8 cellular contexts compared by ENCODE assay signal in the genomic region with DNA sequence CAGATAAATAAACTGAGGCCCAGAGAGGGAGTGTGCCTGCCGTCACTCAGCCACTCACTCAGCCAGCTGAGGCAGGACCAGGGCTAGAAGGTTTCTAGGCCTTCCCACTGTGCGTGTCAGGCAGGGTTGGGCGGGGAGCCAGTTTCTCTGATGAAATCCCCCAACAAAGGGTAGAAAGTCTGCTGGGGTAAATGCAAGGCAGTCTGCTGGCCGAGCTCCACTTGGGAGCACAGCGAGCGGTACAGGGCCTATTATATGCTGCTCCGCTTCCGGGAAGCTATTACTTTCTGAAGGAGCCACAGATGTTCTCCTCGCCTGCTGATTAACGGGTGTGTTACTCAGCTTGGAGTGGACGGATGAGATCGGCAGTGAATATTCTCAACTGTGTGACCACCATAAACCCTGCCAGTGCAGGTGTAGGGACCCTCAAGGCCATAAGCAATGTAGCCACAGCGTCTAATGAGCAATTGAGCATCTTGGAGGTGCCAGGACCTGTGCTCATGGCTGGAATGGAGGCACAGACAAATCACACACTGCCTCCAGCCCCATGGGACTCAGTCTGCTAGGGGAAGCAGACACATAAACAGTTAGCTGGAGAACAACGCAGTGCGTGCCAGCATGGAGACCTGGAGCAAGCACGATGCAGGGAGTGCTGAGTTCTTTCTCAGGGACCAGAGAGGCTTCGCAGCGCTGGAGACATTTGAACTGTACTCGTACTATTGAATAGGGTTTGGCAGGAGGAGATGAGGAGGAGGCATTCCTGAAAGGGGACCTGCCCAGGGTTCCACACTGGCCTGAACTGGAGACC. TPM values are rescaled to one million over a fixed set of nuclear protein-coding genes. Genes with fewer than 3 reads are reported as not detected.
DNase-seq lines count a peak whose midpoint lies in the region; ATAC-seq and TF ChIP-seq lines count a peak whose summit lies in the region.

No MANE protein-coding gene starts in this region.

- peaks cover 0 to 7% of the 10 kb centered on the region in 2 donors for H3K4me1 ChIP-seq in thyroid gland

- H3K27ac ChIP-seq in layer of hippocampus (ENCODE audit: low read depth, low read length) = peak overlapping the region; percentile 90
- H3K27ac ChIP-seq in thyroid gland = peak overlapping the region in 2 of 3 donors; percentile 17 to 18

- peaks cover 5% of the 10 kb centered on the region for H3K27me3 Mint-ChIP-seq in activated CD8-positive, alpha-beta T cell treated with anti-CD3 and anti-CD28 coated beads for 36 hours
- peaks cover 0 to 3% (median 0%) of the 10 kb centered on the region in 5 donors for H3K27me3 Mint-ChIP-seq in naive thymus-derived CD8-positive, alpha-beta T cell

- intact Hi-C loops in thyroid gland (cut with DNase I) = no loop called here
- intact Hi-C loops in activated CD8-positive, alpha-beta T cell treated with anti-CD3 and anti-CD28 coated beads for 36 hours (cut with micrococcal nuclease) = no loop called here

- H3K9me3 Mint-ChIP-seq in activated CD8-positive, alpha-beta T cell treated with anti-CD3 and anti-CD28 coated beads for 36 hours = no peaks in the 10 kb centered on the region
- no peaks in the 10 kb centered on the region for H3K9me3 Mint-ChIP-seq in naive thymus-derived CD8-positive, alpha-beta T cell

- no peaks in the 10 kb centered on the region for H3K36me3 Mint-ChIP-seq in activated CD8-positive, alpha-beta T cell treated with anti-CD3 and anti-CD28 coated beads for 36 hours (ENCODE audit: low read depth)
- no peaks in the 10 kb centered on the region for H3K36me3 Mint-ChIP-seq in naive thymus-derived CD8-positive, alpha-beta T cell

- no peaks in the 10 kb centered on the region for H3K36me3 ChIP-seq in thyroid gland

- no peak overlapping the region for H3K27ac Mint-ChIP-seq in activated CD8-positive, alpha-beta T cell treated with anti-CD3 and anti-CD28 coated beads for 36 hours
- H3K27ac Mint-ChIP-seq in naive thymus-derived CD8-positive, alpha-beta T cell = no peak overlapping the region

- no peak for ATAC-seq in activated CD8-positive, alpha-beta T cell treated with anti-CD3 and anti-CD28 coated beads for 36 hours
- no peak for ATAC-seq in naive thymus-derived CD8-positive, alpha-beta T cell

- POLR2A ChIA-PET in activated CD8-positive, alpha-beta T cell treated with anti-CD3 and anti-CD28 coated beads for 36 hours (lab: Charles Lee) = interaction anchor here (0.6 kb wide), 1 partner anchor 16 kb away, joined by 5 read pairs; no protein-coding TSS in a partner anchor
- POLR2A ChIA-PET in naive thymus-derived CD8-positive, alpha-beta T cell (lab: Charles Lee) = no interaction called here

- no peak overlapping the region for H3K4me3 ChIP-seq in thyroid gland (replicated peaks in 1 of 3)

- no peaks in the 10 kb centered on the region for H3K27me3 ChIP-seq in layer of hippocampus (ENCODE audit: control insufficient read depth, insufficient read depth, low read length)
- H3K27me3 ChIP-seq in thyroid gland = no peaks in the 10 kb centered on the region

- DNase-seq in NCI-H128 (lab: John Stamatoyannopoulos, UW; ENCODE audit: unreplicated experiment) (peak; percentile 71), anterior cingulate cortex (lab: John Stamatoyannopoulos, UW) (peak in 57 of 58 donors; percentile 26 to 96 (median 84)), thyroid gland (peak; percentile 43 to 51), NK-92 (lab: John Stamatoyannopoulos, UW; ENCODE audit: unreplicated experiment) (no peak), NCI-H526 (lab: John Stamatoyannopoulos, UW) (no peak)
- DNase-seq in activated CD8-positive, alpha-beta T cell treated with anti-CD3 and anti-CD28 coated beads for 36 hours = no peak
- no peak for DNase-seq in naive thymus-derived CD8-positive, alpha-beta T cell

- TF ChIP-seq CTCF in thyroid gland (IDR thresholded peaks at IDR 0.05) = no peak
- TF ChIP-seq CTCF in activated CD8-positive, alpha-beta T cell treated with anti-CD3 and anti-CD28 coated beads for 36 hours (IDR thresholded peaks at IDR 0.05) = no peak

- no peak for TF ChIP-seq POLR2A in thyroid gland (IDR thresholded peaks at IDR 0.05)

- no peaks in the 10 kb centered on the region for H3K9me3 ChIP-seq in thyroid gland

- no peaks in the 10 kb centered on the region for H3K4me1 Mint-ChIP-seq in activated CD8-positive, alpha-beta T cell treated with anti-CD3 and anti-CD28 coated beads for 36 hours (ENCODE audit: low read depth)
- H3K4me1 Mint-ChIP-seq in naive thymus-derived CD8-positive, alpha-beta T cell = peaks cover 0 to 10% (median 0%) of the 10 kb centered on the region in 4 donors

- H3K4me3 Mint-ChIP-seq in activated CD8-positive, alpha-beta T cell treated with anti-CD3 and anti-CD28 coated beads for 36 hours = no peak overlapping the region
- no peak overlapping the region for H3K4me3 Mint-ChIP-seq in naive thymus-derived CD8-positive, alpha-beta T cell

- CTCF ChIA-PET in activated CD8-positive, alpha-beta T cell treated with anti-CD3 and anti-CD28 coated beads for 36 hours (lab: Charles Lee) = interaction anchor here (0.7 kb wide), 1 partner anchor 71 kb away, joined by 3 read pairs; no protein-coding TSS in a partner anchor

- 81 to 87% methylated on average over 19 of the region's 19 CpGs for WGBS in thyroid gland, 2 donors

RNA-seq across cellular contexts. Expression of gene CORO2B, which starts 42.1 kb away (rescaled TPM):
- total RNA-seq in thyroid gland = 1 to 10 TPM; 3.1 to 9.6 (median 8.6) TPM
- total RNA-seq in activated CD8-positive, alpha-beta T cell treated with anti-CD3 and anti-CD28 coated beads for 36 hours = not detected
- under 1 TPM; 0.44 to 0.73 TPM for total RNA-seq in naive thymus-derived CD8-positive, alpha-beta T cell
- not detected for polyA plus RNA-seq in naive thymus-derived CD8-positive, alpha-beta T cell

Comparison
In these comparisons a context has a peak if more than half of its experiments do, and no peak if none do; other contexts are left out.
1. DNase-seq: peak in NCI-H128 (single experiment), anterior cingulate cortex (57 of 58) and thyroid gland (2 of 2); none in NK-92 (single experiment), activated CD8-positive, alpha-beta T cell treated with anti-CD3 and anti-CD28 coated beads for 36 hours (single experiment), naive thymus-derived CD8-positive, alpha-beta T cell (0 of 10) and NCI-H526 (0 of 2).